17 cellular contexts compared by ENCODE assay signal in the genomic region with DNA sequence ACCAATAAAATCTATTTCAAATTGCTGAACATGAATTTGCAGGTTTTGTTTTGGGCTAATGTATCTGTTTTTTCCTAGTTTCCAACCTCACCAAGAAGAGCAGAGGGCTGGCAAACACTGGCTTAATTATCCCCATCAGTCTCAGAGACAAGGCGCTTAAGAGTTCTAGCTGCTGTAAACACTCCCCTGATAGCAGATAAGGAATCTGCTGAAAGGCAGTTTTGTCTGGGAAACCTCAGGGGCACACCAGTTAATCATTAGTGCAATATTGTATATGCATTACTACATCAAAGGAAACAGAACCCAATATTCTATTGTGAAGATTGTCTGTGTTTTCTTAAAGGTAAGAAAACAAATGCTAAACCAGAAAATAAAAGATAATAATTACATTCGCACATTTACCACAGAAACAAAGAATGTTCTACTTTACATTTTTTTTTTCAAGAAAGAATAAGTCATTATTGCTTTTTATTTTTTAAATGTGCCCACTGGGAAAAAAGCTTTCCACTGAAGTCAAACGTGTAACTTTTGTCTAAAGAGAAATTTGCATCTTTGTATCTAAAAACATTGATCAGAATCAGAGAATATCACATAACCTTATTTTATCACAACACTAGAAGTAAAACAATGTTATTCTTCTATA.
DNase-seq lines count a peak whose midpoint lies in the region; FAIRE-seq and TF ChIP-seq lines count a peak whose summit lies in the region.
"Had no signal": no experiment of that assay in that cellular context is flagged by ENCODE, and none has a peak within 500 bp of the region (broad histone marks: within the 10 kb centered on the region; RNA-seq: fewer than 3 reads in every experiment).

No MANE protein-coding gene starts in this region.

- peak; percentile 60 for FAIRE-seq in D721Med (lab: Jason Lieb, UNC)
- FAIRE-seq: GM12891, K562 had no signal

- no peak overlapping the region for H3K23ac ChIP-seq in mesenchymal stem cell (ENCODE audit: low read length in 2 of 2)

- H3K36me3 ChIP-seq in ectodermal cell (ENCODE audit: control insufficient read depth, insufficient read depth, low read length) (no peaks in the 10 kb centered on the region), mesenchymal stem cell (ENCODE audit: control insufficient read depth in 1 of 2, insufficient read depth in 2 of 2, low read depth in 1 of 2, low read length in 2 of 2) (no peaks in the 10 kb centered on the region)
- H3K36me3 ChIP-seq: HAP-1, vagina had no signal

- H3K27ac ChIP-seq in ectodermal cell (ENCODE audit: insufficient read depth, low read depth, low read length, poor library complexity, severe bottlenecking) (peak overlapping the region; percentile 13), mesenchymal stem cell (ENCODE audit: low read length, poor library complexity, severe bottlenecking) (no peak overlapping the region)
- H3K27ac ChIP-seq: vagina had no signal

- H3K79me1 ChIP-seq in mesenchymal stem cell (replicated peaks; ENCODE audit: low read length, poor library complexity, severe bottlenecking): no peaks in the 10 kb centered on the region

- H3K4me1 ChIP-seq in ectodermal cell (ENCODE audit: control insufficient read depth, insufficient read depth, low read length) (peaks cover 11% of the 10 kb centered on the region), mesenchymal stem cell (ENCODE audit: control insufficient read depth, insufficient read depth, low read depth, low read length) (no peaks in the 10 kb centered on the region)
- H3K4me1 ChIP-seq: vagina had no signal

- no peak overlapping the region for H3K4ac ChIP-seq in mesenchymal stem cell (ENCODE audit: low read depth in 1 of 2, low read length in 2 of 2)

- H2AK5ac ChIP-seq in mesenchymal stem cell (ENCODE audit: low read length, severe bottlenecking): no peak overlapping the region

- no peak for TF ChIP-seq CTCF in D721Med (IDR thresholded peaks at IDR 0.05; ENCODE audit: insufficient read depth, missing control alignments)

- no peak overlapping the region for H2BK15ac ChIP-seq in mesenchymal stem cell (ENCODE audit: low read depth, poor library complexity, severe bottlenecking)

- H3K4me2 ChIP-seq in mesenchymal stem cell (ENCODE audit: low read length, poor library complexity, severe bottlenecking): no peak overlapping the region

- H3K27me3 ChIP-seq in ectodermal cell (ENCODE audit: control insufficient read depth, insufficient read depth, low read length, poor library complexity, severe bottlenecking) (no peaks in the 10 kb centered on the region), mesenchymal stem cell (ENCODE audit: control insufficient read depth in 1 of 2, insufficient read depth in 1 of 2, low read length in 2 of 2) (no peaks in the 10 kb centered on the region)
- H3K27me3 ChIP-seq: vagina had no signal

- no peak overlapping the region for H2BK5ac ChIP-seq in mesenchymal stem cell (ENCODE audit: low read depth, low read length, poor library complexity, severe bottlenecking)

- H3K14ac ChIP-seq in mesenchymal stem cell (ENCODE audit: low read length in 2 of 2): no peak overlapping the region

- no peak overlapping the region for H3K9ac ChIP-seq in mesenchymal stem cell (ENCODE audit: low read length)

- WGBS in ectodermal cell, 2 experiments: 80 to 89% methylated on average over 2 of the region's 3 CpGs
- no CpG with 5 or more reads among the region's 3 CpGs for WGBS in mesenchymal stem cell

- no peak overlapping the region for H2AFZ ChIP-seq in mesenchymal stem cell (ENCODE audit: low read depth, low read length)

- no peak overlapping the region for H4K91ac ChIP-seq in mesenchymal stem cell (ENCODE audit: low read length)

- H3K9me3 ChIP-seq in ectodermal cell (ENCODE audit: control insufficient read depth, low read length) (no peaks in the 10 kb centered on the region), mesenchymal stem cell (ENCODE audit: control insufficient read depth, low read length) (no peaks in the 10 kb centered on the region)
- H3K9me3 ChIP-seq: HAP-1, vagina had no signal

- no peak for DNase-seq in D721Med (ENCODE audit: insufficient read length, low spot score)
- DNase-seq in NCI-H146 (lab: John Stamatoyannopoulos, UW): peak; percentile 70
- peak; percentile 76 for DNase-seq in pons (ENCODE audit: low spot score)
- no peak for DNase-seq in NCI-H524 treated with DMSO at 0.1 percent for 48 hours (lab: John Stamatoyannopoulos, UW)
- DNase-seq in NCI-H1048 (lab: John Stamatoyannopoulos, UW): no peak
- no peak for DNase-seq in mesenchymal stem cell
- DNase-seq: activated CD4-positive, alpha-beta T cell treated with anti-CD3 and anti-CD28 coated beads, Interleukin-2, amount 50 U/mL, for 1 hour; activated CD8-positive, alpha-beta memory T cell treated with anti-CD3 and anti-CD28 coated beads, Interleukin-2, amount 50 U/mL, for 48 hours; activated gamma-delta T cell treated with Interleukin-2 at 50 U/mL for 16 hours; NCI-H2171 treated with DMSO at 0.1 percent for 48 hours; stimulated activated CD4-positive, alpha-beta T cell treated with anti-CD3 and anti-CD28 coated beads, Interleukin-2, amount 100 ng/mL, for 24 hours; T-cell had no signal

- H4K8ac ChIP-seq in mesenchymal stem cell (ENCODE audit: low read length): no peak overlapping the region

- H3K4me3 ChIP-seq in ectodermal cell (ENCODE audit: insufficient read depth, low read depth, low read length) (no peak overlapping the region), mesenchymal stem cell (ENCODE audit: insufficient read depth in 1 of 2, low read depth in 1 of 2, low read length in 2 of 2) (no peak overlapping the region)
- H3K4me3 ChIP-seq: HAP-1, K562, vagina had no signal

- H3K18ac ChIP-seq in mesenchymal stem cell (ENCODE audit: low read depth in 1 of 2, low read length in 2 of 2): no peak overlapping the region

- H2BK12ac ChIP-seq in mesenchymal stem cell (ENCODE audit: low read length in 2 of 2): no peak overlapping the region

- H2BK120ac ChIP-seq in mesenchymal stem cell (ENCODE audit: low read depth, low read length): no peak overlapping the region

Comparison
In these comparisons a context has a peak if more than half of its experiments do, and no peak if none do; other contexts are left out.
1. DNase-seq: peak in NCI-H146 (single experiment) and pons (single experiment); none in D721Med (single experiment), NCI-H524 treated with DMSO at 0.1 percent for 48 hours (single experiment), NCI-H1048 (single experiment) and mesenchymal stem cell (single experiment).